Comparison of ENCODE assay signal across 8 cellular contexts in the genomic region with DNA sequence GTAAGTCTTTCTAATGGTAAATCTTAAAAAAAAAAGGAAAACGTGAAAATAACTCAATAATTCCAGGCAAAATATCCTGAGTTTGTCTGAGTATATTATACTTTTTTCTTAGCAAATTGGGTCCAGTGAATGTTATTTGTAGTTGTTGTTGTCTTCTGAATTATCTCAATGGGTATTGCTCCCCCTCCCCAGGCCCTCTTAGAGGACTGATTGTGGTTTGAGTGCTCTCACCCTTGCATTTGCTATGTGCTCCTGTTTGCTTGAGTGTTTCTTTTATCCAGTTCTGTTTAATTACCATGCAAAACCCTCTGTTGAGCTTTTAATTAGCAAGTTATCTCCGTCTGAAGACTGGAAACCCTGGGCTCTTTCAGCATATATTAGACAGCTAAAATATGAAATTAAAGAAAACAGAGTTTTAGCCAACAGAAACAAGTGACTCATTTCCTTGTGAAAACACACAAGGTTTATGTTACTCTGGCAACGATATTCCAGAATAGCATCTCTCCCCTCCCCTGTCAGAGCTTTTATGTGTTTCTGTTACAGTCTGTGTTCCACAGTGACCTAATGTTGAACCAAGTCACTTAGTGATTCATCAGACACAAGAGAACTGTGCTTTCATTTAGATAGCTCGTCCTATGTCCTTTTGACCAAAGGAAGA.
DNase-seq lines count a peak whose midpoint lies in the region; ATAC-seq and TF ChIP-seq lines count a peak whose summit lies in the region.

No MANE protein-coding gene starts in this region.

- peak overlapping the region; percentile 12 for H3K4me3 ChIP-seq in retinal pigment epithelial cell (ENCODE audit: low read length)

- H3K27me3 Mint-ChIP-seq in CD14-positive monocyte (ENCODE audit: low read depth in 3 of 3) (peaks cover 0 to 1% (median 0%) of the 10 kb centered on the region in 3 donors), T-cell (no peaks in the 10 kb centered on the region), glutamatergic neuron (ENCODE audit: unreplicated experiment) (peaks cover under 1% of the 10 kb centered on the region)

- no peak overlapping the region for H3K4me3 Mint-ChIP-seq in CD14-positive monocyte
- H3K4me3 Mint-ChIP-seq in T-cell, result peak overlapping the region in 1 of 3 donors; percentile 41
- no peak overlapping the region for H3K4me3 Mint-ChIP-seq in glutamatergic neuron (ENCODE audit: unreplicated experiment)

- no peaks in the 10 kb centered on the region for H3K36me3 Mint-ChIP-seq in CD14-positive monocyte
- no peaks in the 10 kb centered on the region for H3K36me3 Mint-ChIP-seq in T-cell
- H3K36me3 Mint-ChIP-seq in glutamatergic neuron (ENCODE audit: unreplicated experiment), result no peaks in the 10 kb centered on the region

- H3K27ac Mint-ChIP-seq in CD14-positive monocyte (peak overlapping the region; percentile 79 to 94 (median 92)), T-cell (peak overlapping the region; percentile 68 to 81), glutamatergic neuron (ENCODE audit: unreplicated experiment) (no peak overlapping the region)

- TF ChIP-seq CTCF in CD14-positive monocyte (IDR thresholded peaks at IDR 0.05) (no peak), retinal pigment epithelial cell (conservative IDR thresholded peaks at IDR 0.05; ENCODE audit: low read depth, low read length) (no peak), glutamatergic neuron (IDR thresholded peaks at IDR 0.05; ENCODE audit: partially characterized antibody, unreplicated experiment) (no peak)

- peak; percentile 62 for ATAC-seq in GM19372 (IDR thresholded peaks at IDR 0.05; ENCODE audit: low read depth, unreplicated experiment)
- ATAC-seq in T-cell (replicated peaks in 1 of 4), result peak in 3 of 4 experiments; percentile 47 to 71 (median 69)

- H3K4me1 Mint-ChIP-seq in CD14-positive monocyte, result peaks cover 35% of the 10 kb centered on the region
- peaks cover 19 to 20% (median 19%) of the 10 kb centered on the region in 3 donors for H3K4me1 Mint-ChIP-seq in T-cell
- H3K4me1 Mint-ChIP-seq in glutamatergic neuron (ENCODE audit: low read depth, unreplicated experiment), result no peaks in the 10 kb centered on the region

- POLR2A ChIA-PET in T-cell (lab: Charles Lee), result no interaction called here

- intact Hi-C loops in CD14-positive monocyte (cut with micrococcal nuclease), result no loop called here

- H3K9me3 Mint-ChIP-seq in CD14-positive monocyte (peaks cover 0 to 2% (median 0%) of the 10 kb centered on the region in 7 donors), T-cell (no peaks in the 10 kb centered on the region), glutamatergic neuron (ENCODE audit: unreplicated experiment) (no peaks in the 10 kb centered on the region)

- CTCF ChIA-PET in T-cell (lab: Charles Lee), result interaction anchor here (1.2 to 1.3 kb wide), 2 partner anchors 9 to 313 kb away, joined by 3 read pairs; no protein-coding TSS in a partner anchor

- DNase-seq in CD14-positive monocyte (ENCODE audit: low spot score), result peak; percentile 61
- DNase-seq in HS-5 (ENCODE audit: low read depth), result peak; percentile 90
- DNase-seq in T-cell, result no peak
- DNase-seq in foreskin melanocyte, result peak; percentile 100
- peak; percentile 98 for DNase-seq in retinal pigment epithelial cell (ENCODE audit: low read depth)
- no peak for DNase-seq in stimulated activated CD4-positive, alpha-beta T cell treated with anti-CD3 and anti-CD28 coated beads, Interleukin-4, amount 100 ng/mL, for 24 hours
- DNase-seq in glutamatergic neuron, result no peak

Comparison
In these comparisons a context has a peak if more than half of its experiments do, and no peak if none do; other contexts are left out.
1. DNase-seq: peak in CD14-positive monocyte (single experiment), HS-5 (single experiment), foreskin melanocyte (single experiment) and retinal pigment epithelial cell (single experiment); none in T-cell (0 of 34), stimulated activated CD4-positive, alpha-beta T cell treated with anti-CD3 and anti-CD28 coated beads, Interleukin-4, amount 100 ng/mL, for 24 hours (single experiment) and glutamatergic neuron (single experiment).